22 cellular contexts compared by ENCODE assay signal in genomic region chr2:200089040-200089755, GRCh38.
DNase-seq lines count a peak whose midpoint lies in the region; ATAC-seq and TF ChIP-seq lines count a peak whose summit lies in the region.
"Had no signal": no experiment of that assay in that cellular context is flagged by ENCODE, and none has a peak within 500 bp of the region (broad histone marks: within the 10 kb centered on the region; RNA-seq: fewer than 3 reads in every experiment).

No MANE protein-coding gene starts in this region.

- TF ChIP-seq POLR2A in spleen (IDR thresholded peaks at IDR 0.05) = no peak

- DNase-seq in AG10803 (ENCODE audit: low read depth) (peak; percentile 34), LHCN-M2 (ENCODE audit: low read depth) (peak; percentile 41), choroid plexus epithelial cell (ENCODE audit: low read depth) (peak; percentile 16), HEK293T (ENCODE audit: extremely low spot score) (no peak), spleen (no peak)
- DNase-seq: activated T-cell treated with anti-CD3 and anti-CD28 coated beads, Interleukin-2, amount 50 U/mL, for 72 hours; CD4-positive, alpha-beta memory T cell; DMS53; left cardiac atrium; naive thymus-derived CD8-positive, alpha-beta T cell; NCI-H1436; PC-3; posterior cingulate gyrus; SHP77; stimulated activated naive CD4-positive, alpha-beta T cell; tibial artery had no signal

- no peak for ATAC-seq in HG03196 (IDR thresholded peaks at IDR 0.05; ENCODE audit: unreplicated experiment)
- ATAC-seq in HG03354 (IDR thresholded peaks at IDR 0.05; ENCODE audit: poor library complexity, severe bottlenecking, unreplicated experiment) = no peak
- ATAC-seq: activated T-cell treated with anti-CD3 and anti-CD28 coated beads, Interleukin-2, amount 50 U/mL, for 72 hours; left cardiac atrium; naive thymus-derived CD8-positive, alpha-beta T cell; PC-3 had no signal

- no peaks in the 10 kb centered on the region for H3K36me3 Mint-ChIP-seq in nephron (ENCODE audit: low read depth)
- H3K36me3 Mint-ChIP-seq: activated naive CD4-positive, alpha-beta T cell treated with anti-CD3 and anti-CD28 coated beads, Interleukin-2, amount 50 U/mL, for 24 hours; CD4-positive, alpha-beta memory T cell; naive thymus-derived CD8-positive, alpha-beta T cell had no signal

- peaks cover 27% of the 10 kb centered on the region for H3K4me1 Mint-ChIP-seq in nephron
- H3K4me1 Mint-ChIP-seq: activated naive CD4-positive, alpha-beta T cell treated with anti-CD3 and anti-CD28 coated beads, Interleukin-2, amount 50 U/mL, for 24 hours; CD4-positive, alpha-beta memory T cell; naive thymus-derived CD8-positive, alpha-beta T cell had no signal

- H3K4me3 ChIP-seq in AG10803 (ENCODE audit: low read length) (no peak overlapping the region), choroid plexus epithelial cell (ENCODE audit: low read depth, low read length) (no peak overlapping the region), spleen (no peak overlapping the region)
- H3K4me3 ChIP-seq: breast epithelium, tibial artery had no signal

- intact Hi-C loops in spleen (cut with DNase I; ENCODE audit: low total_unique reads) = no loop called here

- CTCF ChIA-PET in HEK293T (lab: Yijun Ruan, JAX) = interaction anchor here (0.6 kb wide), 1 partner anchor 12 kb away, joined by 3 read pairs; no protein-coding TSS in a partner anchor

- no peaks in the 10 kb centered on the region for H3K9me3 Mint-ChIP-seq in nephron
- H3K9me3 Mint-ChIP-seq: activated naive CD4-positive, alpha-beta T cell treated with anti-CD3 and anti-CD28 coated beads, Interleukin-2, amount 50 U/mL, for 24 hours; activated T-cell treated with anti-CD3 and anti-CD28 coated beads, Interleukin-2, amount 50 U/mL, for 72 hours; CD4-positive, alpha-beta memory T cell; naive thymus-derived CD8-positive, alpha-beta T cell had no signal

- peak overlapping the region in 2 of 3 experiments; percentile 28 to 30 for H3K27ac Mint-ChIP-seq in nephron
- H3K27ac Mint-ChIP-seq: activated naive CD4-positive, alpha-beta T cell treated with anti-CD3 and anti-CD28 coated beads, Interleukin-2, amount 50 U/mL, for 24 hours; activated T-cell treated with anti-CD3 and anti-CD28 coated beads, Interleukin-2, amount 50 U/mL, for 72 hours; CD4-positive, alpha-beta memory T cell; naive thymus-derived CD8-positive, alpha-beta T cell had no signal

- POLR2A ChIA-PET in HEK293T (lab: Yijun Ruan, JAX) = no interaction called here

- no peaks in the 10 kb centered on the region for H3K9me3 ChIP-seq in spleen
- H3K9me3 ChIP-seq: breast epithelium, tibial artery had no signal

- H3K27me3 ChIP-seq in spleen (replicated peaks in 1 of 7) = no peaks in the 10 kb centered on the region
- H3K27me3 ChIP-seq: breast epithelium, tibial artery had no signal

- 70 to 80% (median 76%) methylated on average over 6 of the region's 6 CpGs for WGBS in spleen, 5 donors

- H3K4me3 Mint-ChIP-seq in nephron = no peak overlapping the region
- H3K4me3 Mint-ChIP-seq: activated naive CD4-positive, alpha-beta T cell treated with anti-CD3 and anti-CD28 coated beads, Interleukin-2, amount 50 U/mL, for 24 hours; activated T-cell treated with anti-CD3 and anti-CD28 coated beads, Interleukin-2, amount 50 U/mL, for 72 hours; CD4-positive, alpha-beta memory T cell; naive thymus-derived CD8-positive, alpha-beta T cell had no signal

- TF ChIP-seq CTCF in AG10803 (conservative IDR thresholded peaks at IDR 0.05; ENCODE audit: low read length) (no peak), choroid plexus epithelial cell (conservative IDR thresholded peaks at IDR 0.05; ENCODE audit: low read depth, low read length) (no peak), nephron (IDR thresholded peaks at IDR 0.05; ENCODE audit: unreplicated experiment in 3 of 3) (no peak), spleen (IDR thresholded peaks at IDR 0.05 in 8 of 11, conservative IDR thresholded peaks at IDR 0.05 in 3 of 11) (no peak)

- H3K36me3 ChIP-seq in spleen = no peaks in the 10 kb centered on the region
- H3K36me3 ChIP-seq: breast epithelium, tibial artery had no signal

- H3K27me3 Mint-ChIP-seq in nephron (ENCODE audit: low read depth) = no peaks in the 10 kb centered on the region

- H3K4me1 ChIP-seq in spleen = no peaks in the 10 kb centered on the region
- H3K4me1 ChIP-seq: breast epithelium, tibial artery had no signal

- H3K27ac ChIP-seq in spleen = no peak overlapping the region
- H3K27ac ChIP-seq: breast epithelium, epithelial cell of prostate, tibial artery had no signal

TF ChIP-seq in HEK293T, 16 proteins besides CTCF, POLR2A, EP300 and RAD21:
- TF ChIP-seq PKNOX1 (IDR thresholded peaks at IDR 0.05) = no peak
- TF ChIP-seq FOXM1 (IDR thresholded peaks at IDR 0.05; ENCODE audit: borderline replicate concordance) = no peak
- TF ChIP-seq L3MBTL2 (conservative IDR thresholded peaks at IDR 0.05) = no peak
- no peak for TF ChIP-seq FOXA1 (IDR thresholded peaks at IDR 0.05)
- TF ChIP-seq BHLHE40 (IDR thresholded peaks at IDR 0.05; ENCODE audit: borderline replicate concordance) = no peak
- TF ChIP-seq ARNT (IDR thresholded peaks at IDR 0.05) = no peak
- TF ChIP-seq TARDBP (IDR thresholded peaks at IDR 0.05) = no peak
- no peak for TF ChIP-seq NFRKB (IDR thresholded peaks at IDR 0.05)
- TF ChIP-seq SP1 (IDR thresholded peaks at IDR 0.05) = no peak
- TF ChIP-seq SUZ12 (IDR thresholded peaks at IDR 0.05) = no peak
- no peak for TF ChIP-seq FOXK2 (IDR thresholded peaks at IDR 0.05)
- TF ChIP-seq LEF1 (IDR thresholded peaks at IDR 0.05; ENCODE audit: borderline replicate concordance) = no peak
- TF ChIP-seq ELF4 (IDR thresholded peaks at IDR 0.05) = no peak

Comparison
In these comparisons a context has a peak if more than half of its experiments do, and no peak if none do; other contexts are left out.
1. DNase-seq: peak in AG10803 (single experiment), LHCN-M2 (single experiment) and choroid plexus epithelial cell (single experiment); none in HEK293T (single experiment) and spleen (single experiment).